1 cellular context compared by ENCODE assay signal in the genomic region with DNA sequence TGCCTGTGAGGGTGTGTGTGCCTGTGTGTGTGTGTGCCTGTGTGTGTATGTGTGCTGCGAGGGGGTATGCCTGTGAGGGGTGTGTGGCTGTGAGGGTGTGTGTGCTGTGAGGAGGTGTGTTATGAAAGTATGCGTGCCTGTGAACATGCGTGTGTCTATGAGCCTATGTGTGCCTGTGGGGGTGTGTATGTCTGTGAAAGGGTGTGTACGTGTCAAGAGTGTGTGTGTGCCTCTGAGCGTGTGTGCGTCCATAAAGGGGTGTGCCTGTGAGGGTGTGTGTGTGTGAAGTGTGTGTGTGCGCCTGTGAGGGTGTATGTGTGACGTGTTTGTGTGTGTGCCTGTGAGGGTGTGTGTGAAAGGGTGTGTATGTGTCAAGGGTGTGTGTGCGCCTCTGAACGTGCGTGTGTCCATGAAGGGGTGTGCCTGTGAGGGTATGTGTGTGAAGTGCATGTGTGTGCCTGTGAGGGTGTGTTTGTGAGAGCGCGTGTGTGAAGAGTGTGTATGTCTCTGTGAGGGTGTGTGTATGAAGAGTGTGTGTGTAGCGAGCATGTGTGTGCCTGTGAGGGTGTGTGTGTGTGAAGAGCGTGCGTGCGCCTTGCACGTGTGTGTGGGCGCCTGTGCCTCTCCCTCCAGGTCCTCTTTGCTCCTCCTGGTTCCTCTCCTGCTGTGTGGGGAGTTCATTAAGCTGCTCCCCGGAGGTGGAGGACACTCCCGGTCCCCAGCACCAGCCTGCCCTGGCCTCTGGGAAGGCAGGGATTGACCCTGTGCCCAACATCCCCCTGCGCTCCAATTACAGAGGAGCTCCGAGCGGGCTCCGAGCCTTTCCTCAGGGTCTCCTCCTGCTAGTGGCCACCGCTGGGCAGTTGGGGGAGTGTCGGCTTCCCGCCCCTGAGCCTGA.
TF ChIP-seq lines count a peak whose summit lies in the region.

No MANE protein-coding gene starts in this region.

TF ChIP-seq in GM23338, 12 proteins besides CTCF, POLR2A, EP300 and RAD21 (continued from another document):
- TF ChIP-seq ZNF462 (CRISPR knock-in tag; IDR thresholded peaks at IDR 0.05), result no peak
- no peak for TF ChIP-seq JUNB (IDR thresholded peaks at IDR 0.05; ENCODE audit: unreplicated experiment)
- TF ChIP-seq STAT1 (IDR thresholded peaks at IDR 0.05; ENCODE audit: unreplicated experiment), result no peak
- no peak for TF ChIP-seq ZNF331 (CRISPR knock-in tag; IDR thresholded peaks at IDR 0.05; ENCODE audit: low read depth)
- TF ChIP-seq POLR2AphosphoS5 (IDR thresholded peaks at IDR 0.05; ENCODE audit: low read depth), result no peak
- TF ChIP-seq ZNF114 (CRISPR knock-in tag; IDR thresholded peaks at IDR 0.05), result no peak
- no peak for TF ChIP-seq CREB1 (CRISPR knock-in tag; IDR thresholded peaks at IDR 0.05; ENCODE audit: low read depth)
- TF ChIP-seq EZH2 (IDR thresholded peaks at IDR 0.05; ENCODE audit: low read depth, unreplicated experiment), result no peak
- no peak for TF ChIP-seq EZH2phosphoT487 (IDR thresholded peaks at IDR 0.05; ENCODE audit: unreplicated experiment)
- no peak for TF ChIP-seq NANOG (IDR thresholded peaks at IDR 0.05; ENCODE audit: borderline replicate concordance)
TF ChIP-seq in GM23338: peak in this region for 0.
